ENCODE assay signal across 9 cellular contexts in genomic region chr7:16420649-16421332, GRCh38. TPM values are rescaled to one million over a fixed set of nuclear protein-coding genes. Genes with fewer than 3 reads are reported as not detected.
DNase-seq lines count a peak whose midpoint lies in the region; ATAC-seq, FAIRE-seq and TF ChIP-seq lines count a peak whose summit lies in the region.
"Had no signal": no experiment of that assay in that cellular context is flagged by ENCODE, and none has a peak within 500 bp of the region (broad histone marks: within the 10 kb centered on the region; RNA-seq: fewer than 3 reads in every experiment).

No MANE protein-coding gene starts in this region.

- H3K4me3 Mint-ChIP-seq in central memory CD8-positive, alpha-beta T cell, result peak overlapping the region; percentile 85

- WGBS in A549 (ENCODE audit: missing lambda C conversion rate), result 0% methylated on average over 23 of the region's 56 CpGs

- H3K9me3 Mint-ChIP-seq in central memory CD8-positive, alpha-beta T cell, result no peaks in the 10 kb centered on the region

- peak overlapping the region; percentile 98 for H3K27ac ChIP-seq in A549

- DNase-seq in A549 (ENCODE audit: low read depth in 1 of 2, low spot score in 1 of 2) (peak; percentile 76 to 94), NCI-H226 (peak; percentile 91)
- peak; percentile 41 for DNase-seq in activated CD4-positive, CD25-positive, alpha-beta regulatory T cell treated with anti-CD3 and anti-CD28 coated beads, Interleukin-2, amount 50 U/mL, for 16 hours (ENCODE audit: low read depth, low spot score)
- DNase-seq in central memory CD8-positive, alpha-beta T cell (ENCODE audit: low spot score in 2 of 2), result peak; percentile 69 to 79
- DNase-seq in stimulated activated CD4-positive, alpha-beta T cell treated with anti-CD3 and anti-CD28 coated beads, Interleukin-12 subunit alpha, Interleukin-12 subunit beta, amount 100 ng/mL, for 4 hours, result peak; percentile 76
- DNase-seq: DND-41 had no signal

- peaks cover 31% of the 10 kb centered on the region for H3K4me1 Mint-ChIP-seq in central memory CD8-positive, alpha-beta T cell

- TF ChIP-seq POLR2A in A549 (IDR thresholded peaks at IDR 0.05; ENCODE audit: low read length), result peak; percentile 90

- TF ChIP-seq CTCF in A549 (IDR thresholded peaks at IDR 0.05), result 0 out of 3 replicates have a peak, but pooled peaks have one; percentile 10

- H3K9me3 ChIP-seq in A549, result no peaks in the 10 kb centered on the region

- peaks cover 9% of the 10 kb centered on the region for H3K36me3 Mint-ChIP-seq in central memory CD8-positive, alpha-beta T cell (ENCODE audit: insufficient read depth)

- H3K4me1 ChIP-seq in A549, result peaks cover 12% of the 10 kb centered on the region

- peak overlapping the region; percentile 94 for H3K27ac Mint-ChIP-seq in central memory CD8-positive, alpha-beta T cell (ENCODE audit: low read depth)

- H3K27me3 Mint-ChIP-seq in central memory CD8-positive, alpha-beta T cell, result no peaks in the 10 kb centered on the region

- FAIRE-seq in A549 (lab: Jason Lieb, UNC), result peak; percentile 18
- FAIRE-seq in islet of Langerhans (lab: Jason Lieb, UNC), result peak; percentile 76

- ATAC-seq in A549 (peak; percentile 96 to 97), GM18867 (IDR thresholded peaks at IDR 0.05; ENCODE audit: unreplicated experiment) (peak; percentile 84), HG03097 (IDR thresholded peaks at IDR 0.05; ENCODE audit: low FRiP score, unreplicated experiment) (peak; percentile 89)
- peak; percentile 91 for ATAC-seq in central memory CD8-positive, alpha-beta T cell (replicated peaks; ENCODE audit: extremely low read depth, poor library complexity, severe bottlenecking)

- POLR2A ChIA-PET in A549 (lab: Yijun Ruan, JAX), result interaction anchor here (0.6 to 2.7 kb wide), 14 partner anchors 9 to 292 kb away, joined by 3 to 11 read pairs (median 4); partner anchors contain the start of genes ANKMY2 and BZW2

- H3K4me2 ChIP-seq in A549, result peak overlapping the region; percentile 92

- H3K4me3 ChIP-seq in A549, result peak overlapping the region; percentile 73

- no peak for TF ChIP-seq EP300 in A549 (IDR thresholded peaks at IDR 0.05)

- CTCF ChIA-PET in A549 (lab: Yijun Ruan, JAX), result interaction anchor here (0.9 to 2.3 kb wide), 9 partner anchors 8 to 337 kb away, joined by 3 to 12 read pairs (median 4); no protein-coding TSS in a partner anchor

- 0 out of 5 replicates have a peak, but pooled peaks of 1 of the 2 experiments have one; percentile 15 for TF ChIP-seq RAD21 in A549 (conservative IDR thresholded peaks at IDR 0.05 in 1 of 2, IDR thresholded peaks at IDR 0.05 in 1 of 2)

TF ChIP-seq in A549, 52 proteins besides CTCF, POLR2A, EP300 and RAD21 (continues in another document):
- TF ChIP-seq PHF8 (IDR thresholded peaks at IDR 0.05; ENCODE audit: borderline replicate concordance, low read depth) (peak; percentile 61; the same call in 1 of the 2 replicates), NR3C1 (IDR thresholded peaks at IDR 0.05) (no peak), ZC3H11A (IDR thresholded peaks at IDR 0.05) (no peak), REST (IDR thresholded peaks at IDR 0.05) (peak; percentile 53; the same call in 1 of the 2 replicates), MYC (IDR thresholded peaks at IDR 0.05; ENCODE audit: borderline replicate concordance, low read length) (0 out of 2 replicates have a peak, but pooled peaks have one; percentile 28), MAX (IDR thresholded peaks at IDR 0.05) (peak; percentile 72), BHLHE40 (IDR thresholded peaks at IDR 0.05; ENCODE audit: low read depth, low read length) (no peak), GATA3 (IDR thresholded peaks at IDR 0.05; ENCODE audit: borderline replicate concordance) (no peak), CHD2 (IDR thresholded peaks at IDR 0.05; ENCODE audit: low read length, partially characterized antibody) (peak; percentile 73), NPAS2 (CRISPR knock-in tag; IDR thresholded peaks at IDR 0.05; ENCODE audit: borderline replicate concordance) (no peak), TP53 (CRISPR knock-in tag; IDR thresholded peaks at IDR 0.05) (0 out of 2 replicates have a peak, but pooled peaks have one; percentile 37), ZSCAN20 (CRISPR knock-in tag; IDR thresholded peaks at IDR 0.05) (no peak)
- TF ChIP-seq, protein P1, sequence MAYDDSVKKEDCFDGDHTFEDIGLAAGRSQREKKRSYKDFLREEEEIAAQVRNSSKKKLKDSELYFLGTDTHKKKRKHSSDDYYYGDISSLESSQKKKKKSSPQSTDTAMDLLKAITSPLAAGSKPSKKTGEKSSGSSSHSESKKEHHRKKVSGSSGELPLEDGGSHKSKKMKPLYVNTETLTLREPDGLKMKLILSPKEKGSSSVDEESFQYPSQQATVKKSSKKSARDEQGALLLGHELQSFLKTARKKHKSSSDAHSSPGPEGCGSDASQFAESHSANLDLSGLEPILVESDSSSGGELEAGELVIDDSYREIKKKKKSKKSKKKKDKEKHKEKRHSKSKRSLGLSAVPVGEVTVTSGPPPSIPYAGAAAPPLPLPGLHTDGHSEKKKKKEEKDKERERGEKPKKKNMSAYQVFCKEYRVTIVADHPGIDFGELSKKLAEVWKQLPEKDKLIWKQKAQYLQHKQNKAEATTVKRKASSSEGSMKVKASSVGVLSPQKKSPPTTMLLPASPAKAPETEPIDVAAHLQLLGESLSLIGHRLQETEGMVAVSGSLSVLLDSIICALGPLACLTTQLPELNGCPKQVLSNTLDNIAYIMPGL (CRISPR knock-in tag; IDR thresholded peaks at IDR 0.05; ENCODE audit: borderline replicate concordance), result peak; percentile 92
- TF ChIP-seq, protein P2, sequence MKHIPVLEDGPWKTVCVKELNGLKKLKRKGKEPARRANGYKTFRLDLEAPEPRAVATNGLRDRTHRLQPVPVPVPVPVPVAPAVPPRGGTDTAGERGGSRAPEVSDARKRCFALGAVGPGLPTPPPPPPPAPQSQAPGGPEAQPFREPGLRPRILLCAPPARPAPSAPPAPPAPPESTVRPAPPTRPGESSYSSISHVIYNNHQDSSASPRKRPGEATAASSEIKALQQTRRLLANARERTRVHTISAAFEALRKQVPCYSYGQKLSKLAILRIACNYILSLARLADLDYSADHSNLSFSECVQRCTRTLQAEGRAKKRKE (CRISPR knock-in tag; IDR thresholded peaks at IDR 0.05; ENCODE audit: low read depth), result no peak
- TF ChIP-seq, protein P3, sequence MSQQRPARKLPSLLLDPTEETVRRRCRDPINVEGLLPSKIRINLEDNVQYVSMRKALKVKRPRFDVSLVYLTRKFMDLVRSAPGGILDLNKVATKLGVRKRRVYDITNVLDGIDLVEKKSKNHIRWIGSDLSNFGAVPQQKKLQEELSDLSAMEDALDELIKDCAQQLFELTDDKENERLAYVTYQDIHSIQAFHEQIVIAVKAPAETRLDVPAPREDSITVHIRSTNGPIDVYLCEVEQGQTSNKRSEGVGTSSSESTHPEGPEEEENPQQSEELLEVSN (IDR thresholded peaks at IDR 0.05; ENCODE audit: borderline replicate concordance, low read depth), result peak; percentile 77; the same call in 1 of the 2 replicates
- TF ChIP-seq, protein P4, sequence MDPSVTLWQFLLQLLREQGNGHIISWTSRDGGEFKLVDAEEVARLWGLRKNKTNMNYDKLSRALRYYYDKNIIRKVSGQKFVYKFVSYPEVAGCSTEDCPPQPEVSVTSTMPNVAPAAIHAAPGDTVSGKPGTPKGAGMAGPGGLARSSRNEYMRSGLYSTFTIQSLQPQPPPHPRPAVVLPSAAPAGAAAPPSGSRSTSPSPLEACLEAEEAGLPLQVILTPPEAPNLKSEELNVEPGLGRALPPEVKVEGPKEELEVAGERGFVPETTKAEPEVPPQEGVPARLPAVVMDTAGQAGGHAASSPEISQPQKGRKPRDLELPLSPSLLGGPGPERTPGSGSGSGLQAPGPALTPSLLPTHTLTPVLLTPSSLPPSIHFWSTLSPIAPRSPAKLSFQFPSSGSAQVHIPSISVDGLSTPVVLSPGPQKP (IDR thresholded peaks at IDR 0.05; ENCODE audit: low read depth, low read length), result no peak

RNA-seq across cellular contexts. Expression of gene CRPPA, which starts 0.5 kb away (rescaled TPM):
- polyA plus RNA-seq in A549 (2011; rRNA removed), result 0.58 and 0.88 TPM in 2 replicates
- polyA plus RNA-seq in A549 (2012; cell fraction: cytosol; rRNA removed), result 0.17 and 0.21 TPM in 2 replicates
- polyA plus RNA-seq in A549 (2012; cell fraction: nucleus; rRNA removed), result 0.11 and 0.18 TPM in 2 replicates
- 0.46 to 0.78 TPM (median 0.59 TPM) in 3 replicates for polyA plus RNA-seq in A549 (2017; fragmentation: RNase III; extraction: RNeasy Plus Mini Kit Qiagen cat#74134 plus additional on column Dnase treatment)
- 0.68 and 1.6 TPM in 2 replicates for polyA minus RNA-seq in A549 (2011; rRNA and poly(A)+ RNA removed)

RNA-seq across cellular contexts. Expression of gene SOSTDC1, which starts 44.7 kb away (rescaled TPM):
- 0.04 TPM in 1 of 2 replicates, not detected in the other for polyA plus RNA-seq in A549 (2011; rRNA removed)
- not detected in 2 replicates for polyA plus RNA-seq in A549 (2012; cell fraction: cytosol; rRNA removed)
- not detected in 2 replicates for polyA plus RNA-seq in A549 (2012; cell fraction: nucleus; rRNA removed)
- polyA plus RNA-seq in A549 (2017; fragmentation: RNase III; extraction: RNeasy Plus Mini Kit Qiagen cat#74134 plus additional on column Dnase treatment), result not detected in 3 replicates
- not detected in 2 replicates for polyA minus RNA-seq in A549 (2011; rRNA and poly(A)+ RNA removed)

Comparison
In these comparisons a context has a peak if more than half of its experiments do, and no peak if none do; other contexts are left out.
1. Peak in every context shown above with its lines: DNase-seq, ATAC-seq, H3K4me3 ChIP-seq and H3K27ac ChIP-seq.
2. DNase-seq: peak in every context shown above with its lines; median percentile 91 in NCI-H226; 85 in A549; 76 in stimulated activated CD4-positive, alpha-beta T cell treated with anti-CD3 and anti-CD28 coated beads, Interleukin-12 subunit alpha, Interleukin-12 subunit beta, amount 100 ng/mL, for 4 hours; 74 in central memory CD8-positive, alpha-beta T cell; 41 in activated CD4-positive, CD25-positive, alpha-beta regulatory T cell treated with anti-CD3 and anti-CD28 coated beads, Interleukin-2, amount 50 U/mL, for 16 hours.